In the genomic region with DNA sequence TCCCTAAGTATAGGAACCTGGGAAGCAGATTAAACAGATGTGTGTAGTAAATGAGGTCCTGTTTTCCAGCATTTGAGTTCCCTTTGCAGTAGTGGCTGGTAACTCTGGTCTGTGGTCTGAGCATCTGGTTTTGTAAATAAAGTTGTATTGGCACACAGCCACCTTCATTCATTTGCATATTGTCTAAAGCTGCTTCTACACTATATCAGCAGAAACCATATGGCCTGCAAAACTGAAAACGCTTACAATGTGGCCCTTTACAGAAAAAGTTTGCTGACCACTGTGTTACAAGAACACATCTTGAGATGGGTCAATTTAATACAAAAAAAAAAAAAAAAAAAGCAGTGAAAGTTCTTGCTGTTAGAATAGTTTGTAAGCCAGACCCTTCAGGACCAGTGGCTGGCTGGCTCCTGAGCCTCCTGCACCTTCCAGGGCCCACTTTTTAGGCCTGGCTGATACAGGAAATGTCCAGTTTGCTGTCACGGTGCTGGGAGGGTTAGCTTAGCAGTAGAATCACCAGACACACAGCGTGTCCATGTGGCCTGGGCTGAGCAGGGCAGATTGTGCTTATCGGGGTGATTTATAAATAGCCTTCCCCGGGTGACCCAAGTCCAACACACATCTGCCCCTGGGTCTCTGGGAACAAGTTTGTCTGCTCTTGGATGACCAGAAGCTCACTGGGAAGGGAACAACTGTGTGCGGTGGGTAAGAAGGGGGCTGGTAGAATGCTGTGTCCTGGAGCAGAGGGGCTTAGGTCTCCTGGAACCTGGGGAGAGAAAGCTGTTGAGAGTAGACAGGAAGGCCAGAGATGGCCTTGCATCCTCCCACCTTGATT, we compare ENCODE assay signal across 13 cellular contexts. TPM values are rescaled to one million over a fixed set of nuclear protein-coding genes. Genes with fewer than 3 reads are reported as not detected.
DNase-seq lines count a peak whose midpoint lies in the region; ATAC-seq, FAIRE-seq and TF ChIP-seq lines count a peak whose summit lies in the region.
"Had no signal": no experiment of that assay in that cellular context is flagged by ENCODE, and none has a peak within 500 bp of the region (broad histone marks: within the 10 kb centered on the region; RNA-seq: fewer than 3 reads in every experiment).

No MANE protein-coding gene starts in this region.

- ATAC-seq in GM21825 (IDR thresholded peaks at IDR 0.05; ENCODE audit: unreplicated experiment), result peak; percentile 77
- ATAC-seq in left cardiac atrium, result peak; percentile 68 to 77

- H3K27ac Mint-ChIP-seq in activated naive CD4-positive, alpha-beta T cell treated with anti-CD3 and anti-CD28 coated beads, Interleukin-2, amount 10 ng/mL, durations not matched to agents 7 days and 5 days, result no peak overlapping the region
- H3K27ac Mint-ChIP-seq in endodermal cell, result no peak overlapping the region

- H4K20me1 ChIP-seq in MM.1S (ENCODE audit: insufficient read depth, low read length), result no peaks in the 10 kb centered on the region

- H3K36me3 ChIP-seq in MM.1S (replicated peaks; ENCODE audit: insufficient read depth, low read length) (no peaks in the 10 kb centered on the region), endodermal cell (ENCODE audit: control insufficient read depth, insufficient read depth, low read length) (no peaks in the 10 kb centered on the region), WERI-Rb-1 (no peaks in the 10 kb centered on the region)

- intact Hi-C loops in left cardiac atrium (cut with DNase I), result no loop called here

- H3K27me3 ChIP-seq in MM.1S (replicated peaks; ENCODE audit: insufficient read depth, low read length) (no peaks in the 10 kb centered on the region), endodermal cell (ENCODE audit: control insufficient read depth, insufficient read depth, low read length, poor library complexity, severe bottlenecking) (no peaks in the 10 kb centered on the region), WERI-Rb-1 (ENCODE audit: insufficient read depth, low read depth, severe bottlenecking) (no peaks in the 10 kb centered on the region)

- H3K9me3 ChIP-seq in MM.1S (replicated peaks; ENCODE audit: insufficient read depth, low read length), result no peaks in the 10 kb centered on the region
- no peaks in the 10 kb centered on the region for H3K9me3 ChIP-seq in endodermal cell (ENCODE audit: control insufficient read depth, low read length)
- H3K9me3 ChIP-seq in WERI-Rb-1 (ENCODE audit: severe bottlenecking), result no peaks in the 10 kb centered on the region
- H3K9me3 ChIP-seq: Caco-2 had no signal

- H2AFZ ChIP-seq in MM.1S (ENCODE audit: low read length), result no peak overlapping the region

- no peak overlapping the region for H3K4me3 ChIP-seq in MM.1S (ENCODE audit: low read length)
- H3K4me3 ChIP-seq in endodermal cell (ENCODE audit: low read length), result no peak overlapping the region
- H3K4me3 ChIP-seq in WERI-Rb-1 (ENCODE audit: low read depth, low read length), result no peak overlapping the region

- 93 to 100% methylated on average over 2 to 6 of the region's 6 CpGs for WGBS in endodermal cell (ENCODE audit: insufficient coverage in 1 of 2, insufficient read length in 1 of 2), 2 experiments

- H3F3A ChIP-seq in MM.1S (ENCODE audit: insufficient read depth, low read length), result no peaks in the 10 kb centered on the region; the same call in 1 of the 2 replicates

- peak; percentile 15 for DNase-seq in GM18507 (ENCODE audit: extremely low spot score, insufficient read length, low read depth)
- DNase-seq in MM.1S, result peak; percentile 79
- DNase-seq in left cardiac atrium, result peak; percentile 50
- DNase-seq in activated naive CD4-positive, alpha-beta T cell treated with anti-CD3 and anti-CD28 coated beads, Interleukin-2, amount 10 ng/mL, durations not matched to agents 7 days and 5 days, result no peak
- no peak for DNase-seq in SW 1271 (lab: John Stamatoyannopoulos, UW)
- no peak for DNase-seq in endodermal cell
- no peak for DNase-seq in WERI-Rb-1
- DNase-seq: activated T-cell treated with anti-CD3 and anti-CD28 coated beads, Interleukin-2, amount 50 U/mL, for 48 hours; HCEC 1CT had no signal

- H3K9ac ChIP-seq in MM.1S (ENCODE audit: low read length) (no peak overlapping the region), endodermal cell (ENCODE audit: extremely low read depth, low read length, poor library complexity, severe bottlenecking) (no peak overlapping the region)

- no peaks in the 10 kb centered on the region for H3K9me3 Mint-ChIP-seq in activated naive CD4-positive, alpha-beta T cell treated with anti-CD3 and anti-CD28 coated beads, Interleukin-2, amount 10 ng/mL, durations not matched to agents 7 days and 5 days
- H3K9me3 Mint-ChIP-seq in endodermal cell, result no peaks in the 10 kb centered on the region
- H3K9me3 Mint-ChIP-seq: neural crest cell had no signal

- H3K4me2 ChIP-seq in MM.1S (ENCODE audit: low read depth, low read length), result peak overlapping the region; percentile 9; the same call in 1 of the 2 replicates

- no peaks in the 10 kb centered on the region for H3K36me3 Mint-ChIP-seq in activated naive CD4-positive, alpha-beta T cell treated with anti-CD3 and anti-CD28 coated beads, Interleukin-2, amount 10 ng/mL, durations not matched to agents 7 days and 5 days
- no peaks in the 10 kb centered on the region for H3K36me3 Mint-ChIP-seq in endodermal cell (ENCODE audit: low read depth)

- H3K79me2 ChIP-seq in MM.1S (ENCODE audit: low read length), result no peaks in the 10 kb centered on the region

- H3K9me2 ChIP-seq in MM.1S (replicated peaks; ENCODE audit: insufficient read depth, low read length), result no peaks in the 10 kb centered on the region

- TF ChIP-seq CTCF in MM.1S (IDR thresholded peaks at IDR 0.05; ENCODE audit: low read length), result no peak
- no peak for TF ChIP-seq CTCF in endodermal cell (conservative IDR thresholded peaks at IDR 0.05)
- no peak for TF ChIP-seq CTCF in WERI-Rb-1 (IDR thresholded peaks at IDR 0.05; ENCODE audit: low read depth, low read length)

- FAIRE-seq in GM18507 (lab: Jason Lieb, UNC), result peak; percentile 77

- CTCF ChIA-PET in activated naive CD4-positive, alpha-beta T cell treated with anti-CD3 and anti-CD28 coated beads, Interleukin-2, amount 10 ng/mL, durations not matched to agents 7 days and 5 days (lab: Charles Lee), result no interaction called here

- peaks cover 5% of the 10 kb centered on the region for H3K4me1 Mint-ChIP-seq in activated naive CD4-positive, alpha-beta T cell treated with anti-CD3 and anti-CD28 coated beads, Interleukin-2, amount 10 ng/mL, durations not matched to agents 7 days and 5 days
- peaks cover 31% of the 10 kb centered on the region for H3K4me1 Mint-ChIP-seq in endodermal cell

- H3K4me1 ChIP-seq in MM.1S (ENCODE audit: low read length) (peaks cover 8% of the 10 kb centered on the region), endodermal cell (ENCODE audit: control insufficient read depth, insufficient read depth, low read length) (peaks cover 16% of the 10 kb centered on the region)
- H3K4me1 ChIP-seq: Caco-2 had no signal

- H3K4me3 Mint-ChIP-seq in activated naive CD4-positive, alpha-beta T cell treated with anti-CD3 and anti-CD28 coated beads, Interleukin-2, amount 10 ng/mL, durations not matched to agents 7 days and 5 days, result no peak overlapping the region
- H3K4me3 Mint-ChIP-seq in endodermal cell, result no peak overlapping the region
- H3K4me3 Mint-ChIP-seq: neural crest cell had no signal

- H3K27ac ChIP-seq in MM.1S (ENCODE audit: low read length) (no peak overlapping the region), endodermal cell (ENCODE audit: low read depth, low read length) (no peak overlapping the region), WERI-Rb-1 (no peak overlapping the region)
- H3K27ac ChIP-seq: epithelial cell of prostate had no signal

- peaks cover 54% of the 10 kb centered on the region for H3K27me3 Mint-ChIP-seq in activated naive CD4-positive, alpha-beta T cell treated with anti-CD3 and anti-CD28 coated beads, Interleukin-2, amount 10 ng/mL, durations not matched to agents 7 days and 5 days
- peaks cover 1% of the 10 kb centered on the region for H3K27me3 Mint-ChIP-seq in endodermal cell (ENCODE audit: insufficient read depth)

RNA-seq across cellular contexts. Expression of a gene that starts 1.4 kb away (rescaled TPM):
- 10 to 100 TPM; 34.7 to 54.1 TPM for total RNA-seq in left cardiac atrium
- total RNA-seq in endodermal cell, result under 1 TPM in 1 of 2 donors, not detected in 1; 0.15 TPM
- polyA plus RNA-seq in endodermal cell (2013, experiment 1 of 2), result 0.18 TPM
- polyA plus RNA-seq in endodermal cell (2013, experiment 2 of 2), result 0.08 TPM
- total RNA-seq: Caco-2, neural crest cell had no signal

Comparison
In these comparisons a context has a peak if more than half of its experiments do, and no peak if none do; other contexts are left out.
1. DNase-seq: peak in GM18507 (single experiment), MM.1S (single experiment) and left cardiac atrium (single experiment); none in activated naive CD4-positive, alpha-beta T cell treated with anti-CD3 and anti-CD28 coated beads, Interleukin-2, amount 10 ng/mL, durations not matched to agents 7 days and 5 days (single experiment), SW 1271 (0 of 2), endodermal cell (single experiment) and WERI-Rb-1 (single experiment).
2. RNA of a gene that starts 1.4 kb away (total RNA-seq): 34.7 to 54.1 TPM in left cardiac atrium; 0.15 TPM in endodermal cell; every median in the first group is over 10 times any median in the second.